Comparison of ENCODE assay signal across 14 cellular contexts in genomic region chr7:73358590-73359275, GRCh38. TPM values are rescaled to one million over a fixed set of nuclear protein-coding genes. Genes with fewer than 3 reads are reported as not detected.
A peak's percentile ranks its signal among the peaks of the same experiment; 100 is the strongest.
DNase-seq lines count a peak whose midpoint lies in the region; ATAC-seq, FAIRE-seq and TF ChIP-seq lines count a peak whose summit lies in the region.
"Had no signal": no experiment of that assay in that cellular context is flagged by ENCODE, and none has a peak within 500 bp of the region (broad histone marks: within the 10 kb centered on the region; RNA-seq: fewer than 3 reads in every experiment).

No MANE protein-coding gene starts in this region.

- intact Hi-C loops in dorsolateral prefrontal cortex (cut with DNase I) = no loop called here
- intact Hi-C loops in pancreas (cut with DNase I) = no loop called here

- H4K20me1 ChIP-seq in Loucy (ENCODE audit: insufficient read depth, low read length, poor library complexity, severe bottlenecking) = no peaks in the 10 kb centered on the region

- no peak overlapping the region for H3K4me2 ChIP-seq in Loucy (ENCODE audit: low read depth, low read length, poor library complexity, severe bottlenecking)

- TF ChIP-seq POLR2A in GM12892 (IDR thresholded peaks at IDR 0.05; ENCODE audit: low read depth, low read length) = no peak

- H3K27me3 ChIP-seq in Loucy (ENCODE audit: insufficient read depth, low read length, poor library complexity, severe bottlenecking) = no peaks in the 10 kb centered on the region
- H3K27me3 ChIP-seq in dorsolateral prefrontal cortex = no peaks in the 10 kb centered on the region
- H3K27me3 ChIP-seq in pancreas = no peaks in the 10 kb centered on the region

- H2AFZ ChIP-seq in Loucy (ENCODE audit: low read length) = 0 out of 2 replicates have a peak overlapping the region, but pooled peaks have one; percentile 43

- peak in 1 of 4 donors; percentile 7 for ATAC-seq in pancreas

- no peaks in the 10 kb centered on the region for H3K79me2 ChIP-seq in Loucy (ENCODE audit: insufficient read depth, low read length)

- no peaks in the 10 kb centered on the region for H3K4me1 ChIP-seq in Loucy (ENCODE audit: insufficient read depth, low read length, poor library complexity, severe bottlenecking)
- peaks cover 0 to 8% (median 3%) of the 10 kb centered on the region in 3 donors for H3K4me1 ChIP-seq in pancreas

- no peaks in the 10 kb centered on the region for H3F3A ChIP-seq in Loucy (ENCODE audit: low read depth)

- no peak overlapping the region for H3K9ac ChIP-seq in Loucy (ENCODE audit: low read depth, low read length, poor library complexity, severe bottlenecking)

- H3K4me3 ChIP-seq in Loucy (ENCODE audit: low read length, poor library complexity, severe bottlenecking) (no peak overlapping the region), dorsolateral prefrontal cortex (peak overlapping the region in 58 of 59 donors; percentile 11 to 67 (median 51)), pancreas (peak overlapping the region in 2 of 4 donors; percentile 27 to 45)

- 66 to 68% methylated on average over 21 of the region's 21 CpGs for WGBS in pancreas, 2 donors

- DNase-seq in Ammon's horn (ENCODE audit: low spot score) (peak; percentile 23), dorsolateral prefrontal cortex (no peak), pancreas (peak in 2 of 6 donors; percentile 28 to 57), NCI-H748 treated with DMSO at 0.1 percent for 48 hours (lab: John Stamatoyannopoulos, UW) (no peak), GM03348 (ENCODE audit: low spot score) (no peak), HuH-7.5 (ENCODE audit: low spot score) (no peak), GM12892 (ENCODE audit: insufficient read length) (no peak)
- DNase-seq: activated CD8-positive, alpha-beta memory T cell treated with anti-CD3 and anti-CD28 coated beads, Interleukin-2, amount 50 U/mL, for 48 hours; AML-193; amniotic stem cell had no signal

- TF ChIP-seq CTCF in Loucy (conservative IDR thresholded peaks at IDR 0.05; ENCODE audit: low read length) = no peak
- TF ChIP-seq CTCF in dorsolateral prefrontal cortex (IDR thresholded peaks at IDR 0.05 in 54 of 56, conservative IDR thresholded peaks at IDR 0.05 in 2 of 56; ENCODE audit: low read depth in 1 of 56, partially characterized antibody in 56 of 56) = no peak
- no peak for TF ChIP-seq CTCF in pancreas (IDR thresholded peaks at IDR 0.05)

- FAIRE-seq in pancreas (lab: Jason Lieb, UNC) (no peak), GM12892 (lab: Jason Lieb, UNC) (no peak)
- FAIRE-seq: endometrium had no signal

- no peaks in the 10 kb centered on the region for H3K36me3 ChIP-seq in Loucy (ENCODE audit: insufficient read depth, low read length)
- H3K36me3 ChIP-seq in pancreas = no peaks in the 10 kb centered on the region

- H3K27ac ChIP-seq in dorsolateral prefrontal cortex = peak overlapping the region in 54 of 59 donors; percentile 10 to 89 (median 74)
- peak overlapping the region; percentile 66 to 91 (median 90) for H3K27ac ChIP-seq in pancreas

- H3K9me2 ChIP-seq in Loucy (replicated peaks; ENCODE audit: low read depth, low read length) = no peaks in the 10 kb centered on the region

- H3K9me3 ChIP-seq in Loucy (ENCODE audit: insufficient read depth, low read depth, low read length) (no peaks in the 10 kb centered on the region), pancreas (no peaks in the 10 kb centered on the region)

RNA-seq across cellular contexts. Expression of gene FKBP6, which starts 30.8 kb away (rescaled TPM):
- total RNA-seq in dorsolateral prefrontal cortex (under 1 TPM in 6 of 120 experiments, not detected in 114; 0.25 to 0.66 (median 0.34) TPM), pancreas (not detected)
- polyA plus RNA-seq in pancreas = under 1 TPM; 0.05 to 0.38 TPM
- polyA plus RNA-seq in GM12892 (2012; ENCODE audit: missing spikeins) = not detected
- total RNA-seq: G401, mononuclear cell had no signal

RNA-seq across cellular contexts. Expression of gene TRIM50, which starts 30.9 kb away (rescaled TPM):
- total RNA-seq in dorsolateral prefrontal cortex = 1 to 10 TPM in 5 of 120 experiments, under 1 TPM in 5, not detected in 110; 0.30 to 2.4 (median 1.0) TPM
- 10 to 100 TPM in 4 of 6 donors, 1 to 10 TPM in 2; 5.5 to 35.9 (median 11.5) TPM for total RNA-seq in pancreas
- 10 to 100 TPM; 21.5 to 31.7 TPM for polyA plus RNA-seq in pancreas
- not detected for polyA plus RNA-seq in GM12892 (2012; ENCODE audit: missing spikeins)
- total RNA-seq: G401, mononuclear cell had no signal

RNA-seq across cellular contexts. Expression of gene NSUN5, which starts 50.1 kb away (rescaled TPM):
- total RNA-seq in dorsolateral prefrontal cortex (10 to 100 TPM; 11.8 to 35.6 (median 20.7) TPM), pancreas (10 to 100 TPM; 11.4 to 19.1 (median 15.9) TPM)
- 10 to 100 TPM; 28.3 to 35.3 TPM for polyA plus RNA-seq in pancreas
- 20.4 TPM for polyA plus RNA-seq in GM12892 (2012; ENCODE audit: missing spikeins)
